In the genomic region with DNA sequence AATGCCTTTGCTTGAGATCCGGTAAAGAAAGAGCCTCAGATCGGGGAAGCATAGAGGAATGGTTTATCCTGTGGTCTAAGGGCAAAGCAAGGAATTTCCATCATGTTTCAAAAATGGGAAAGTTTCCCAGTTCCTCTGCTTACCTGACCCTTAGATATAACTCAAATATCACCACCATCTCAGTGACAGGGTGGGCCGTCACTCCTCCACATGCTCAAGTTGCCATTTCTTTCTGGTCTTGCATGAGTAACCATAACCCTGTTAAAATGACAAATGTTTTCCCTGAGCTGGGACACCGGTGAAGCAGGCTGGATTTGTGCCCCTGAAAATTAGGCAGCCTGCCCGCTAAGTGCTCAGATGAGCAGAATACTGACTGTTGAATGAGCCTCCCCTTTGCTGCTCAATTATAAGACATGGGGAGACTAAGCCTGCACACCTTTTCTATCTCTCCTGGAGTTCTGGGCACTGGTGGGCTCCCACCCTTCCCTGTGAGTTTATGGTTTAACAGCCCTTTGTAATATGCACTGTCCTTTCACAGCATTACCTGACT, we compare ENCODE assay signal across 10 cellular contexts.
"Had no signal": no experiment of that assay in that cellular context is flagged by ENCODE, and none has a peak within 500 bp of the region (broad histone marks: within the 10 kb centered on the region; RNA-seq: fewer than 3 reads in every experiment).

No MANE protein-coding gene starts in this region.

- H3K9ac ChIP-seq: GM23248 had no signal

- DNase-seq: GM23248, GOT3, H7, HFFc6, KG1 had no signal

- H3K4me1 ChIP-seq: HAP-1 had no signal

- FAIRE-seq: HepG2, K562 had no signal

- H3K4me3 Mint-ChIP-seq: HFFc6 had no signal

- H3K9me3 ChIP-seq: HAP-1 had no signal

- H3K4me3 ChIP-seq: GM23248, HAP-1, K562 had no signal

- H3K27ac ChIP-seq: GM23248, HL-60 had no signal

- H3K36me3 ChIP-seq: HAP-1 had no signal

- ATAC-seq: HCT116, HepG2, K562 had no signal

- H3K27ac Mint-ChIP-seq: HFFc6 had no signal

- H2AFZ ChIP-seq: GM23248 had no signal
